In genomic region chr11:95563173-95563572, GRCh38 we compare ENCODE assay signal across 29 cellular contexts.
DNase-seq lines count a peak whose midpoint lies in the region; ATAC-seq, FAIRE-seq and TF ChIP-seq lines count a peak whose summit lies in the region.
"Had no signal": no experiment of that assay in that cellular context is flagged by ENCODE, and none has a peak within 500 bp of the region (broad histone marks: within the 10 kb centered on the region; RNA-seq: fewer than 3 reads in every experiment).

No MANE protein-coding gene starts in this region.

- FAIRE-seq in bronchial epithelial cell (lab: Jason Lieb, UNC) (no peak), keratinocyte (lab: Jason Lieb, UNC) (peak; percentile 84)
- FAIRE-seq: HepG2 had no signal

- peaks cover 27% of the 10 kb centered on the region for H3K9me3 Mint-ChIP-seq in activated CD4-positive, alpha-beta T cell treated with anti-CD3 and anti-CD28 coated beads, Interleukin-2, amount 10 ng/mL, durations not matched to agents 24 days and 14 days
- peaks cover 0 to 3% of the 10 kb centered on the region in 2 donors for H3K9me3 Mint-ChIP-seq in stimulated activated naive CD8-positive, alpha-beta T cell treated with anti-CD3 and anti-CD28 coated beads, Interleukin-15, amount 100 ng/mL, for 72 hours
- H3K9me3 Mint-ChIP-seq: natural killer cell treated with Interleukin-12 subunit alpha and Interleukin-12 subunit beta and Interleukin-15 and Interleukin-18, amount 100 ng/mL, for 72 hours had no signal

- ATAC-seq in stimulated activated naive CD8-positive, alpha-beta T cell treated with anti-CD3 and anti-CD28 coated beads, Interleukin-15, amount 100 ng/mL, for 72 hours = no peak
- ATAC-seq in HG02759 (IDR thresholded peaks at IDR 0.05; ENCODE audit: unreplicated experiment) = no peak
- ATAC-seq: gastrocnemius medialis; HepG2; lower lobe of right lung; natural killer cell treated with Interleukin-12 subunit alpha and Interleukin-12 subunit beta and Interleukin-15 and Interleukin-18, amount 100 ng/mL, for 72 hours; Panc1; psoas muscle had no signal

- H3K27me3 Mint-ChIP-seq in activated CD4-positive, alpha-beta T cell treated with anti-CD3 and anti-CD28 coated beads, Interleukin-2, amount 10 ng/mL, durations not matched to agents 24 days and 14 days = no peaks in the 10 kb centered on the region
- peaks cover 7% of the 10 kb centered on the region for H3K27me3 Mint-ChIP-seq in stimulated activated naive CD8-positive, alpha-beta T cell treated with anti-CD3 and anti-CD28 coated beads, Interleukin-15, amount 100 ng/mL, for 72 hours
- H3K27me3 Mint-ChIP-seq: activated naive CD4-positive, alpha-beta T cell treated with anti-CD3 and anti-CD28 coated beads, Interleukin-2, amount 50 U/mL, for 24 hours had no signal

- H3K9me1 ChIP-seq in keratinocyte (ENCODE audit: control insufficient read depth, extremely low read depth, insufficient read depth, low read length) = no peaks in the 10 kb centered on the region

- intact Hi-C loops in activated CD4-positive, alpha-beta T cell treated with anti-CD3 and anti-CD28 coated beads, Interleukin-2, amount 10 ng/mL, durations not matched to agents 24 days and 14 days (cut with micrococcal nuclease) = no loop called here

- peaks cover 7% of the 10 kb centered on the region for H3K4me1 ChIP-seq in keratinocyte (ENCODE audit: control insufficient read depth, extremely low read depth, insufficient read depth, low read length)
- H3K4me1 ChIP-seq: gastrocnemius medialis, psoas muscle, transverse colon had no signal

- no peak overlapping the region for H3K4me3 ChIP-seq in bronchial epithelial cell (ENCODE audit: low read depth, low read length)
- no peak overlapping the region for H3K4me3 ChIP-seq in keratinocyte (ENCODE audit: control insufficient read depth in 2 of 3, extremely low read depth in 1 of 3, insufficient read depth in 2 of 3, low read depth in 1 of 3, low read length in 3 of 3)
- H3K4me3 ChIP-seq: gastrocnemius medialis, lower lobe of right lung, psoas muscle, transverse colon had no signal

- dilution Hi-C loops in keratinocyte (cut with MboI; ENCODE audit: extremely low pct_ligation_motif_present, low sequenced_read_pairs) = no loop called here

- no peaks in the 10 kb centered on the region for H4K20me1 ChIP-seq in keratinocyte (ENCODE audit: control insufficient read depth, extremely low read depth, insufficient read depth, low read length)

- TF ChIP-seq CTCF in bronchial epithelial cell (IDR thresholded peaks at IDR 0.05; ENCODE audit: insufficient read depth, low read length, severe bottlenecking) = no peak
- no peak for TF ChIP-seq CTCF in keratinocyte (optimal IDR thresholded peaks at IDR 0.05 in 1 of 3, IDR thresholded peaks at IDR 0.05 in 1 of 3, conservative IDR thresholded peaks at IDR 0.05 in 1 of 3; ENCODE audit: extremely low read depth in 1 of 3, insufficient read depth in 2 of 3, low read length in 3 of 3)

- H3K9me3 ChIP-seq in keratinocyte (ENCODE audit: control insufficient read depth, low read depth, low read length) = no peaks in the 10 kb centered on the region
- H3K9me3 ChIP-seq: gastrocnemius medialis, lower lobe of right lung, psoas muscle, transverse colon had no signal

- H3K4me2 ChIP-seq in keratinocyte (ENCODE audit: control insufficient read depth, extremely low read depth, insufficient read depth, low read depth, low read length) = no peak overlapping the region

- peak overlapping the region; percentile 13 for H3K27ac Mint-ChIP-seq in activated CD4-positive, alpha-beta T cell treated with anti-CD3 and anti-CD28 coated beads, Interleukin-2, amount 10 ng/mL, durations not matched to agents 24 days and 14 days
- H3K27ac Mint-ChIP-seq in stimulated activated naive CD8-positive, alpha-beta T cell treated with anti-CD3 and anti-CD28 coated beads, Interleukin-15, amount 100 ng/mL, for 72 hours = no peak overlapping the region
- H3K27ac Mint-ChIP-seq: activated CD4-positive, alpha-beta T cell treated with anti-CD3 and anti-CD28 coated beads for 36 hours; activated naive CD4-positive, alpha-beta T cell treated with anti-CD3 and anti-CD28 coated beads, Interleukin-2, amount 50 U/mL, for 24 hours; H9; natural killer cell treated with Interleukin-12 subunit alpha and Interleukin-12 subunit beta and Interleukin-15 and Interleukin-18, amount 100 ng/mL, for 72 hours had no signal

- H3K9ac ChIP-seq in keratinocyte (ENCODE audit: control insufficient read depth, extremely low read depth, insufficient read depth, low read length) = no peak overlapping the region

- H2AFZ ChIP-seq in keratinocyte (ENCODE audit: control insufficient read depth, low read length) = peak overlapping the region; percentile 30

- peaks cover 4% of the 10 kb centered on the region for H3K36me3 Mint-ChIP-seq in activated CD4-positive, alpha-beta T cell treated with anti-CD3 and anti-CD28 coated beads, Interleukin-2, amount 10 ng/mL, durations not matched to agents 24 days and 14 days (ENCODE audit: low read depth)
- H3K36me3 Mint-ChIP-seq: natural killer cell treated with Interleukin-12 subunit alpha and Interleukin-12 subunit beta and Interleukin-15 and Interleukin-18, amount 100 ng/mL, for 72 hours had no signal

- H3K27ac ChIP-seq in keratinocyte (ENCODE audit: control insufficient read depth, insufficient read depth, low read length) = no peak overlapping the region
- H3K27ac ChIP-seq: 22Rv1, gastrocnemius medialis, lower lobe of right lung, psoas muscle, transverse colon, VCaP had no signal

- peaks cover 47% of the 10 kb centered on the region for H3K4me1 Mint-ChIP-seq in activated CD4-positive, alpha-beta T cell treated with anti-CD3 and anti-CD28 coated beads, Interleukin-2, amount 10 ng/mL, durations not matched to agents 24 days and 14 days
- peaks cover 38% of the 10 kb centered on the region for H3K4me1 Mint-ChIP-seq in stimulated activated naive CD8-positive, alpha-beta T cell treated with anti-CD3 and anti-CD28 coated beads, Interleukin-15, amount 100 ng/mL, for 72 hours

- H3K27me3 ChIP-seq in bronchial epithelial cell (ENCODE audit: control insufficient read depth, insufficient read depth, low read length) (no peaks in the 10 kb centered on the region), keratinocyte (ENCODE audit: control insufficient read depth, extremely low read depth, insufficient read depth, low read length) (no peaks in the 10 kb centered on the region)
- H3K27me3 ChIP-seq: gastrocnemius medialis, transverse colon had no signal

- H3K36me3 ChIP-seq in bronchial epithelial cell (ENCODE audit: control insufficient read depth, insufficient read depth, low read length) (no peaks in the 10 kb centered on the region), keratinocyte (ENCODE audit: control insufficient read depth in 2 of 2, extremely low read depth in 1 of 2, insufficient read depth in 2 of 2, low read length in 2 of 2) (no peaks in the 10 kb centered on the region)
- H3K36me3 ChIP-seq: gastrocnemius medialis, lower lobe of right lung, transverse colon had no signal

- DNase-seq in activated CD4-positive, alpha-beta T cell treated with anti-CD3 and anti-CD28 coated beads, Interleukin-2, amount 10 ng/mL, durations not matched to agents 24 days and 14 days = no peak
- DNase-seq in activated CD4-positive, alpha-beta T cell treated with anti-CD3 and anti-CD28 coated beads for 4 hours = no peak
- DNase-seq in bronchial epithelial cell (ENCODE audit: low read depth) = peak; percentile 48
- DNase-seq in keratinocyte (ENCODE audit: low read depth, low spot score) = no peak
- no peak for DNase-seq in stimulated activated naive CD8-positive, alpha-beta T cell treated with anti-CD3 and anti-CD28 coated beads, Interleukin-15, amount 100 ng/mL, for 72 hours
- no peak for DNase-seq in DMS153 treated with DMSO at 0.1 percent for 48 hours (lab: John Stamatoyannopoulos, UW; ENCODE audit: unreplicated experiment)
- DNase-seq in AML-193 (lab: John Stamatoyannopoulos, UW) = no peak
- DNase-seq: activated CD4-positive, alpha-beta T cell treated with anti-CD3 and anti-CD28 coated beads for 36 hours; amygdala; cortex of kidney; DMS79 treated with DMSO at 0.1 percent for 48 hours; gastrocnemius medialis; H9; Karpas-422; lower lobe of right lung; NCI-H1417 treated with DMSO at 0.1 percent for 48 hours; NCI-H2081; NCI-H748 treated with DMSO at 0.1 percent for 48 hours; psoas muscle; SHP77 treated with DMSO at 0.1 percent for 48 hours; stimulated activated CD4-positive, alpha-beta T cell treated with anti-CD3 and anti-CD28 coated beads, Interleukin-4, amount 100 ng/mL, for 24 hours; transverse colon had no signal

- H3K79me2 ChIP-seq in keratinocyte (ENCODE audit: control insufficient read depth, insufficient read depth, low read length) = no peaks in the 10 kb centered on the region

- H3K4me3 Mint-ChIP-seq in activated CD4-positive, alpha-beta T cell treated with anti-CD3 and anti-CD28 coated beads, Interleukin-2, amount 10 ng/mL, durations not matched to agents 24 days and 14 days = no peak overlapping the region
- no peak overlapping the region for H3K4me3 Mint-ChIP-seq in stimulated activated naive CD8-positive, alpha-beta T cell treated with anti-CD3 and anti-CD28 coated beads, Interleukin-15, amount 100 ng/mL, for 72 hours
- H3K4me3 Mint-ChIP-seq: activated CD4-positive, alpha-beta T cell treated with anti-CD3 and anti-CD28 coated beads for 36 hours; activated naive CD4-positive, alpha-beta T cell treated with anti-CD3 and anti-CD28 coated beads, Interleukin-2, amount 50 U/mL, for 24 hours; H9; natural killer cell treated with Interleukin-12 subunit alpha and Interleukin-12 subunit beta and Interleukin-15 and Interleukin-18, amount 100 ng/mL, for 72 hours had no signal
